In genomic region chr11:15196704-15197103, GRCh38 we compare ENCODE assay signal across 19 cellular contexts.
DNase-seq lines count a peak whose midpoint lies in the region; ATAC-seq, FAIRE-seq and TF ChIP-seq lines count a peak whose summit lies in the region.
"Had no signal": no experiment of that assay in that cellular context is flagged by ENCODE, and none has a peak within 500 bp of the region (broad histone marks: within the 10 kb centered on the region; RNA-seq: fewer than 3 reads in every experiment).

No MANE protein-coding gene starts in this region.

- TF ChIP-seq POLR2A in right lobe of liver (IDR thresholded peaks at IDR 0.05), result no peak

- TF ChIP-seq CTCF in VCaP (conservative IDR thresholded peaks at IDR 0.05) (no peak), right lobe of liver (IDR thresholded peaks at IDR 0.05) (peak in 1 of 4 donors; percentile 16), RWPE1 (conservative IDR thresholded peaks at IDR 0.05; ENCODE audit: low read depth) (no peak)

- H3K27ac ChIP-seq in VCaP (peak overlapping the region; percentile 69; the same call in 1 of the 2 replicates), right lobe of liver (peak overlapping the region; percentile 76 to 89 (median 78)), small intestine (ENCODE audit: low read depth in 1 of 2, low read length in 1 of 2) (no peak overlapping the region), RWPE1 (no peak overlapping the region)
- H3K27ac ChIP-seq: BLaER1, HL-60 had no signal

- FAIRE-seq in small intestine (lab: Jason Lieb, UNC), result no peak
- FAIRE-seq: A549, GM19239, H1 had no signal

- intact Hi-C loops in left colon (cut with DNase I, micrococcal nuclease) (no loop called here), right lobe of liver (cut with DNase I) (no loop called here)

- CTCF ChIA-PET in RWPE1 (lab: Yijun Ruan, JAX), result interaction anchor here (0.8 kb wide), 1 partner anchor 356 kb away, joined by 3 read pairs; no protein-coding TSS in a partner anchor

- no peaks in the 10 kb centered on the region for H3K27me3 ChIP-seq in right lobe of liver
- no peaks in the 10 kb centered on the region for H3K27me3 ChIP-seq in small intestine (ENCODE audit: control insufficient read depth in 2 of 2, insufficient read depth in 2 of 2, low read length in 2 of 2)
- no peaks in the 10 kb centered on the region for H3K27me3 ChIP-seq in H7 (ENCODE audit: control insufficient read depth, insufficient read depth, low read length)
- H3K27me3 ChIP-seq: BLaER1 had no signal

- H3K9me3 ChIP-seq in right lobe of liver (no peaks in the 10 kb centered on the region), small intestine (ENCODE audit: control insufficient read depth, low read depth) (no peaks in the 10 kb centered on the region)
- H3K9me3 ChIP-seq: A549, BLaER1, HAP-1 had no signal

- POLR2A ChIA-PET in RWPE1 (lab: Yijun Ruan, JAX; ENCODE audit: low non-redundant PET), result no interaction called here

- H3K36me3 ChIP-seq in right lobe of liver (no peaks in the 10 kb centered on the region), small intestine (ENCODE audit: control insufficient read depth in 2 of 2, insufficient read depth in 2 of 2, low read length in 2 of 2) (no peaks in the 10 kb centered on the region), H7 (replicated peaks; ENCODE audit: control insufficient read depth, insufficient read depth, low read length) (no peaks in the 10 kb centered on the region)
- H3K36me3 ChIP-seq: BLaER1, HAP-1 had no signal

- ATAC-seq in left colon (peak; percentile 66), right lobe of liver (peak; percentile 20 to 54 (median 31))

- DNase-seq in left colon (no peak), right lobe of liver (no peak), small intestine (peak; percentile 52), NCI-H748 treated with DMSO at 0.1 percent for 48 hours (lab: John Stamatoyannopoulos, UW) (no peak), AG08395 (ENCODE audit: low spot score) (no peak), H7 (no peak), RWPE1 (ENCODE audit: low spot score) (no peak)
- DNase-seq: Calu3; CD4-positive, alpha-beta memory T cell; DMS79 treated with DMSO at 0.1 percent for 48 hours; GF-D8; KBM-7 had no signal

- H3K4me3 ChIP-seq in right lobe of liver (no peak overlapping the region), small intestine (ENCODE audit: low read depth in 1 of 2, low read length in 2 of 2) (no peak overlapping the region), H7 (ENCODE audit: insufficient read depth, low read depth, low read length) (no peak overlapping the region)
- H3K4me3 ChIP-seq: A549, BLaER1, HAP-1 had no signal

- peaks cover 0 to 60% (median 21%) of the 10 kb centered on the region in 4 donors for H3K4me1 ChIP-seq in right lobe of liver
- H3K4me1 ChIP-seq in small intestine (ENCODE audit: control insufficient read depth in 2 of 2, insufficient read depth in 1 of 2, low read depth in 1 of 2, low read length in 1 of 2), result peaks cover 2 to 6% of the 10 kb centered on the region in 2 donors
- H3K4me1 ChIP-seq: HAP-1 had no signal

- WGBS in right lobe of liver (ENCODE audit: insufficient coverage, low coverage, low lambda C conversion rate, missing lambda C conversion rate), result 23% methylated on average over 1 of the region's 1 CpG
- WGBS in small intestine, 3 donors, result 8 to 43% (median 15%) methylated on average over 1 of the region's 1 CpG

Comparison
In these comparisons a context has a peak if more than half of its experiments do, and no peak if none do; other contexts are left out.
1. H3K27ac ChIP-seq: peak in VCaP (single experiment) and right lobe of liver (3 of 3); none in small intestine (0 of 2) and RWPE1 (single experiment).